In genomic region chr10:129945941-129946760, GRCh38 we compare ENCODE assay signal across 17 cellular contexts. TPM values are rescaled to one million over a fixed set of nuclear protein-coding genes. Genes with fewer than 3 reads are reported as not detected.
DNase-seq lines count a peak whose midpoint lies in the region; ATAC-seq and TF ChIP-seq lines count a peak whose summit lies in the region.
"Had no signal": no experiment of that assay in that cellular context is flagged by ENCODE, and none has a peak within 500 bp of the region (broad histone marks: within the 10 kb centered on the region; RNA-seq: fewer than 3 reads in every experiment).

No MANE protein-coding gene starts in this region.

- ATAC-seq in Right ventricle myocardium inferior = peak; percentile 68
- no peak for ATAC-seq in GM21723 (IDR thresholded peaks at IDR 0.05; ENCODE audit: unreplicated experiment)
- no peak for ATAC-seq in GM21447 (IDR thresholded peaks at IDR 0.05; ENCODE audit: unreplicated experiment)
- ATAC-seq: effector memory CD8-positive, alpha-beta T cell had no signal

- peaks cover 24% of the 10 kb centered on the region; the same call in 1 of the 2 replicates for H3K36me3 ChIP-seq in SK-N-MC (ENCODE audit: insufficient read depth, low read length)
- no peaks in the 10 kb centered on the region for H3K36me3 ChIP-seq in tibial artery
- H3K36me3 ChIP-seq: brain microvascular endothelial cell, right lobe of liver had no signal

- H3K27me3 Mint-ChIP-seq in nephron progenitor cell (ENCODE audit: low read depth, poor library complexity) = no peaks in the 10 kb centered on the region

- peaks cover 94% of the 10 kb centered on the region for H3K4me1 Mint-ChIP-seq in nephron progenitor cell
- H3K4me1 Mint-ChIP-seq: CD4-positive, CD25-positive, alpha-beta regulatory T cell had no signal

- H3K27ac ChIP-seq in SK-N-MC (peak overlapping the region; percentile 91), tibial artery (peak overlapping the region; percentile 64 to 80)
- H3K27ac ChIP-seq: brain microvascular endothelial cell, right lobe of liver had no signal

- intact Hi-C loops in Right ventricle myocardium inferior (cut with DNase I) (loop anchor here (2.0 kb wide), 1 partner anchor 19 kb away; the partner anchor contains the start of gene EBF3), tibial artery (cut with DNase I; ENCODE audit: low total_unique reads) (no loop called here)

- peak overlapping the region; percentile 87 for H3K27ac Mint-ChIP-seq in nephron progenitor cell
- H3K27ac Mint-ChIP-seq: CD4-positive, CD25-positive, alpha-beta regulatory T cell; effector memory CD8-positive, alpha-beta T cell; stimulated activated naive CD8-positive, alpha-beta T cell treated with anti-CD3 and anti-CD28 coated beads, Interleukin-15, Interleukin-2, amounts not matched to agents 100 ng/mL and 50 ng/mL, for 24 hours had no signal

- no peak overlapping the region for H3K9ac ChIP-seq in SK-N-MC (ENCODE audit: insufficient read length)

- no peaks in the 10 kb centered on the region for H3K9me3 ChIP-seq in SK-N-MC (ENCODE audit: low read depth, low read length)
- H3K9me3 ChIP-seq in tibial artery = no peaks in the 10 kb centered on the region
- H3K9me3 ChIP-seq: right lobe of liver had no signal

- no peaks in the 10 kb centered on the region for H3K27me3 ChIP-seq in tibial artery
- H3K27me3 ChIP-seq: brain microvascular endothelial cell, right lobe of liver had no signal

- no peak for TF ChIP-seq CTCF in nephron progenitor cell (IDR thresholded peaks at IDR 0.05)
- TF ChIP-seq CTCF in tibial artery (IDR thresholded peaks at IDR 0.05) = no peak

- DNase-seq in SK-N-MC (ENCODE audit: low read depth, low spot score) (no peak), Right ventricle myocardium inferior (ENCODE audit: missing footprints) (no peak), nephron progenitor cell (no peak), tibial artery (peak in 1 of 2 donors; percentile 75), NCI-H1092 treated with DMSO at 0.1 percent for 48 hours (lab: John Stamatoyannopoulos, UW) (no peak), DMS 273 treated with DMSO at 0.1 percent for 48 hours (lab: John Stamatoyannopoulos, UW) (no peak)
- DNase-seq: activated naive CD4-positive, alpha-beta T cell treated with Interleukin-2 at 50 U/mL for 16 hours; brain microvascular endothelial cell; CD4-positive, CD25-positive, alpha-beta regulatory T cell; effector memory CD8-positive, alpha-beta T cell; NCI-H1930; NCI-H748 treated with DMSO at 0.1 percent for 48 hours; right lobe of liver; T-helper 1 cell had no signal

- peaks cover 0 to 26% (median 8%) of the 10 kb centered on the region in 4 donors for H3K4me1 ChIP-seq in tibial artery
- H3K4me1 ChIP-seq: right lobe of liver had no signal

- no peak overlapping the region for H3K4me3 Mint-ChIP-seq in nephron progenitor cell
- H3K4me3 Mint-ChIP-seq: CD4-positive, CD25-positive, alpha-beta regulatory T cell; effector memory CD8-positive, alpha-beta T cell; stimulated activated naive CD8-positive, alpha-beta T cell treated with anti-CD3 and anti-CD28 coated beads, Interleukin-15, Interleukin-2, amounts not matched to agents 100 ng/mL and 50 ng/mL, for 24 hours had no signal

- peaks cover 10% of the 10 kb centered on the region for H3K9me3 Mint-ChIP-seq in nephron progenitor cell
- H3K9me3 Mint-ChIP-seq: effector memory CD8-positive, alpha-beta T cell; stimulated activated naive CD8-positive, alpha-beta T cell treated with anti-CD3 and anti-CD28 coated beads, Interleukin-15, Interleukin-2, amounts not matched to agents 100 ng/mL and 50 ng/mL, for 24 hours had no signal

- peaks cover 20% of the 10 kb centered on the region for H3K36me3 Mint-ChIP-seq in nephron progenitor cell (ENCODE audit: low read depth)
- H3K36me3 Mint-ChIP-seq: CD4-positive, CD25-positive, alpha-beta regulatory T cell had no signal

- peak overlapping the region; percentile 61 for H3K4me3 ChIP-seq in SK-N-MC
- peak overlapping the region; percentile 34 to 45 for H3K4me3 ChIP-seq in tibial artery
- H3K4me3 ChIP-seq: right lobe of liver had no signal

RNA-seq across cellular contexts. Expression of gene EBF3, which starts 17.9 kb away (rescaled TPM):
- 7.9 TPM for total RNA-seq in Right ventricle myocardium inferior
- total RNA-seq: CD4-positive, CD25-positive, alpha-beta regulatory T cell had no signal
